ENCODE assay signal across 26 cellular contexts in genomic region chr9:89873801-89874200, GRCh38.
DNase-seq lines count a peak whose midpoint lies in the region; ATAC-seq and TF ChIP-seq lines count a peak whose summit lies in the region.
"Had no signal": no experiment of that assay in that cellular context is flagged by ENCODE, and none has a peak within 500 bp of the region (broad histone marks: within the 10 kb centered on the region; RNA-seq: fewer than 3 reads in every experiment).

No MANE protein-coding gene starts in this region.

- DNase-seq in activated effector memory CD4-positive, alpha-beta T cell treated with anti-CD3 and anti-CD28 coated beads, Interleukin-2, amount 50 U/mL, for 16 hours = peak; percentile 24
- DNase-seq in activated effector memory CD4-positive, alpha-beta T cell treated with Interleukin-2 at 50 U/mL for 16 hours = no peak
- DNase-seq in mesenteric fat pad (ENCODE audit: low spot score) = peak; percentile 71
- peak in 1 of 2 donors; percentile 52 for DNase-seq in tibial artery
- DNase-seq in H7 = no peak
- DNase-seq: activated CD4-positive, alpha-beta T cell treated with anti-CD3 and anti-CD28 coated beads for 36 hours; activated naive CD4-positive, alpha-beta T cell treated with anti-CD3 and anti-CD28 coated beads, Interleukin-2, amount 50 U/mL, for 16 hours; BE2C; Caco-2; cerebellar nuclear complex; DND-41; foreskin fibroblast; hypothalamus; NCI-H146; stimulated activated CD4-positive, alpha-beta T cell treated with anti-CD3 and anti-CD28 coated beads, Interleukin-12 subunit alpha, Interleukin-12 subunit beta, amount 100 ng/mL, for 4 hours; stimulated activated CD4-positive, alpha-beta T cell treated with anti-CD3 and anti-CD28 coated beads, Interleukin-4, amount 100 ng/mL, for 4 hours; stimulated activated naive CD8-positive, alpha-beta T cell treated with anti-CD3 and anti-CD28 coated beads, Interleukin-15, amount 100 ng/mL, for 72 hours; T-helper 1 cell had no signal

- H3K27ac ChIP-seq in tibial artery = peak overlapping the region; percentile 82 to 87
- H3K27ac ChIP-seq: KMS-11 had no signal

- ATAC-seq in GM21423 (IDR thresholded peaks at IDR 0.05; ENCODE audit: unreplicated experiment) = no peak
- no peak for ATAC-seq in GM18909 (IDR thresholded peaks at IDR 0.05; ENCODE audit: poor library complexity, unreplicated experiment)
- ATAC-seq: activated CD4-positive, alpha-beta T cell treated with anti-CD3 and anti-CD28 coated beads for 36 hours; stimulated activated naive CD8-positive, alpha-beta T cell treated with anti-CD3 and anti-CD28 coated beads, Interleukin-15, amount 100 ng/mL, for 72 hours had no signal

- TF ChIP-seq CTCF in brain (conservative IDR thresholded peaks at IDR 0.05) (no peak), tibial artery (IDR thresholded peaks at IDR 0.05) (no peak)

- H3K27me3 ChIP-seq in tibial artery (no peaks in the 10 kb centered on the region), H7 (ENCODE audit: control insufficient read depth, insufficient read depth, low read length) (no peaks in the 10 kb centered on the region)
- H3K27me3 ChIP-seq: ascending aorta, BE2C, upper lobe of left lung had no signal

- H3K27ac Mint-ChIP-seq in brain = peak overlapping the region in 3 of 5 experiments; percentile 70 to 86 (median 78)
- H3K27ac Mint-ChIP-seq: activated CD4-positive, alpha-beta T cell treated with anti-CD3 and anti-CD28 coated beads for 36 hours had no signal

- intact Hi-C loops in tibial artery (cut with DNase I; ENCODE audit: low total_unique reads) = no loop called here

- no peak overlapping the region for H3K4me3 Mint-ChIP-seq in brain
- H3K4me3 Mint-ChIP-seq: activated CD4-positive, alpha-beta T cell treated with anti-CD3 and anti-CD28 coated beads for 36 hours; neural crest cell; stimulated activated naive CD8-positive, alpha-beta T cell treated with anti-CD3 and anti-CD28 coated beads, Interleukin-15, amount 100 ng/mL, for 72 hours had no signal

- peaks cover 52% of the 10 kb centered on the region for H3K4me1 Mint-ChIP-seq in brain
- H3K4me1 Mint-ChIP-seq: activated CD4-positive, alpha-beta T cell treated with anti-CD3 and anti-CD28 coated beads for 36 hours; stimulated activated naive CD8-positive, alpha-beta T cell treated with anti-CD3 and anti-CD28 coated beads, Interleukin-15, amount 100 ng/mL, for 72 hours had no signal

- H3K9me3 Mint-ChIP-seq in brain = peaks cover 0 to 2% (median 0%) of the 10 kb centered on the region in 5 experiments
- H3K9me3 Mint-ChIP-seq: neural crest cell; stimulated activated naive CD8-positive, alpha-beta T cell treated with anti-CD3 and anti-CD28 coated beads, Interleukin-15, amount 100 ng/mL, for 72 hours had no signal

- H3K9me3 ChIP-seq in tibial artery = no peaks in the 10 kb centered on the region
- H3K9me3 ChIP-seq: ascending aorta, BE2C, Caco-2, upper lobe of left lung had no signal

- no peaks in the 10 kb centered on the region for H3K36me3 Mint-ChIP-seq in brain

- H3K4me1 ChIP-seq in tibial artery = peaks cover 0 to 50% (median 34%) of the 10 kb centered on the region in 4 donors
- H3K4me1 ChIP-seq: ascending aorta, Caco-2 had no signal

- H3K36me3 ChIP-seq in tibial artery (no peaks in the 10 kb centered on the region), H7 (replicated peaks; ENCODE audit: control insufficient read depth, insufficient read depth, low read length) (no peaks in the 10 kb centered on the region)
- H3K36me3 ChIP-seq: ascending aorta, BE2C, upper lobe of left lung had no signal

- H3K4me3 ChIP-seq in tibial artery (no peak overlapping the region), H7 (ENCODE audit: insufficient read depth, low read depth, low read length) (no peak overlapping the region)
- H3K4me3 ChIP-seq: ascending aorta, lung, upper lobe of left lung had no signal

- peaks cover 7% of the 10 kb centered on the region for H3K27me3 Mint-ChIP-seq in brain
- H3K27me3 Mint-ChIP-seq: activated CD4-positive, alpha-beta T cell treated with anti-CD3 and anti-CD28 coated beads for 36 hours; stimulated activated naive CD8-positive, alpha-beta T cell treated with anti-CD3 and anti-CD28 coated beads, Interleukin-15, amount 100 ng/mL, for 72 hours had no signal

Comparison
In these comparisons a context has a peak if more than half of its experiments do, and no peak if none do; other contexts are left out.
1. DNase-seq: peak in activated effector memory CD4-positive, alpha-beta T cell treated with anti-CD3 and anti-CD28 coated beads, Interleukin-2, amount 50 U/mL, for 16 hours (single experiment) and mesenteric fat pad (single experiment); none in activated effector memory CD4-positive, alpha-beta T cell treated with Interleukin-2 at 50 U/mL for 16 hours (single experiment) and H7 (single experiment).